Comparison of ENCODE assay signal across 20 cellular contexts in the genomic region with DNA sequence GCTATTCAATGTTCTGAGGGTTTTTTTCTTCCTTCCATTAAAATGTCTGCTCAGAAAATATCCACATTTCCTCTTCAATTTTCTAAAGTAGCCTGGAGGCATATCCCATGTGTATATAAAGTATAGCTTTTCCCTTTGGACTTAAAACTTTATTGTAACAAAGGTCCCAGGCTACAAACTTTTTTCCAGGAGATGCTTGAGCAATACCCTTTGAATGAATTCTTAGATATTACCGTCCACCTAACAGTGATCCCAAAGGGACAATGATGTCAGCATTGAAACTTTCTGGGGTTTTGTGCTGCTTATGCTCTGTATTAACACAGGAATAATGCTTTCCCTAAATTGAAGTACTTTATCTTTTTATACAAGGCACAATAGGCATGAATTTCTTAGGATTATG.
A peak's percentile ranks its signal among the peaks of the same experiment; 100 is the strongest.
DNase-seq lines count a peak whose midpoint lies in the region; ATAC-seq, FAIRE-seq and TF ChIP-seq lines count a peak whose summit lies in the region.
"Had no signal": no experiment of that assay in that cellular context is flagged by ENCODE, and none has a peak within 500 bp of the region (broad histone marks: within the 10 kb centered on the region; RNA-seq: fewer than 3 reads in every experiment).

No MANE protein-coding gene starts in this region.

- H2AFZ ChIP-seq in K562 (ENCODE audit: low read depth, low read length) = peak overlapping the region; percentile 82
- H2AFZ ChIP-seq: GM23248 had no signal

- POLR2A ChIA-PET in K562 (lab: Yijun Ruan, JAX) = no interaction called here

- in situ Hi-C loops in K562 (cut with MboI) = no loop called here

- no peaks in the 10 kb centered on the region for H3K9me3 ChIP-seq in K562 (replicated peaks; ENCODE audit: control insufficient read depth, insufficient read depth, low read depth, low read length)

- no peaks in the 10 kb centered on the region for H3K27me3 ChIP-seq in K562 (ENCODE audit: control insufficient read depth in 2 of 2, insufficient read depth in 2 of 2, low read length in 2 of 2)

- no peak overlapping the region for H3K4me2 ChIP-seq in K562 (ENCODE audit: insufficient read depth, low read length)

- no peaks in the 10 kb centered on the region for H4K20me1 ChIP-seq in K562 (replicated peaks; ENCODE audit: control insufficient read depth, insufficient read depth, low read length)

- no peaks in the 10 kb centered on the region for H3K9me3 Mint-ChIP-seq in nephron progenitor cell

- H3K27ac Mint-ChIP-seq in nephron progenitor cell = no peak overlapping the region
- H3K27ac Mint-ChIP-seq: CD4-positive, alpha-beta memory T cell had no signal

- DNase-seq in OCI-M1 (lab: John Stamatoyannopoulos, UW) (peak; percentile 54), K562 (ENCODE audit: extremely low read depth in 1 of 4, low spot score in 3 of 4) (no peak), skeletal muscle cell (ENCODE audit: low read depth) (peak; percentile 4), HTR-8/SVneo (ENCODE audit: insufficient read length, low spot score) (no peak), nephron progenitor cell (no peak), putamen (ENCODE audit: low spot score) (no peak)
- DNase-seq: C1 segment of cervical spinal cord; Calu3; CD4-positive, alpha-beta memory T cell; COR-L47; DMS53; DMS79 treated with DMSO at 0.1 percent for 48 hours; GF-D8; GM23248; H7 had no signal

- TF ChIP-seq CTCF in K562 (IDR thresholded peaks at IDR 0.05 in 2 of 3, conservative IDR thresholded peaks at IDR 0.05 in 1 of 3; ENCODE audit: insufficient read depth in 2 of 3, low read depth in 1 of 3, low read length in 3 of 3) = no peak
- no peak for TF ChIP-seq CTCF in nephron progenitor cell (IDR thresholded peaks at IDR 0.05)

- H3K4me1 Mint-ChIP-seq in nephron progenitor cell = no peaks in the 10 kb centered on the region
- H3K4me1 Mint-ChIP-seq: CD4-positive, alpha-beta memory T cell had no signal

- 71% methylated on average over 1 of the region's 1 CpG for WGBS in K562 (ENCODE audit: insufficient coverage, low coverage, missing lambda C conversion rate)

- no peak overlapping the region for H3K9ac ChIP-seq in K562 (ENCODE audit: insufficient read depth in 1 of 2, low read depth in 2 of 2, low read length in 2 of 2)
- H3K9ac ChIP-seq: GM23248 had no signal

- no peaks in the 10 kb centered on the region for H3K79me2 ChIP-seq in K562 (ENCODE audit: control insufficient read depth, insufficient read depth, low read length)

- BruUV-seq in K562 (replicated peaks; lab: Mats Ljungman, UMichigan) = no TSS peak

- TF ChIP-seq POLR2A in K562 (conservative IDR thresholded peaks at IDR 0.05) = no peak

- peak overlapping the region; percentile 22; the same call in 1 of the 3 replicates for H3K27ac ChIP-seq in K562 (ENCODE audit: extremely low read depth, low read depth, low read length)
- H3K27ac ChIP-seq: GM23248 had no signal

- FAIRE-seq in K562 (lab: Jason Lieb, UNC) = no peak
- FAIRE-seq in HTR-8/SVneo (lab: Jason Lieb, UNC) = no peak
- FAIRE-seq: GM12891, GM18507, H1 had no signal

- H3K27me3 Mint-ChIP-seq in nephron progenitor cell (ENCODE audit: low read depth, poor library complexity) = no peaks in the 10 kb centered on the region
- H3K27me3 Mint-ChIP-seq: CD4-positive, alpha-beta memory T cell had no signal

- no peak for TF ChIP-seq EP300 in K562 (IDR thresholded peaks at IDR 0.05; ENCODE audit: low read length)

- H3K4me3 Mint-ChIP-seq in nephron progenitor cell = no peak overlapping the region
- H3K4me3 Mint-ChIP-seq: CD4-positive, alpha-beta memory T cell had no signal

- no peak overlapping the region for H3K4me3 ChIP-seq in K562
- no peak overlapping the region for H3K4me3 ChIP-seq in skeletal muscle cell (ENCODE audit: low read depth, low read length)
- H3K4me3 ChIP-seq: GM23248 had no signal

- no peak for TF ChIP-seq RAD21 in K562 (CRISPR knock-in tag; conservative IDR thresholded peaks at IDR 0.05 in 1 of 2, IDR thresholded peaks at IDR 0.05 in 1 of 2)

- CTCF ChIA-PET in K562 (lab: Yijun Ruan, JAX; ENCODE audit: low intra/inter-chr PET ratio) = no interaction called here

- no peaks in the 10 kb centered on the region; a peak in 1 of 5 replicates for H3K4me1 ChIP-seq in K562 (replicated peaks in 1 of 2; ENCODE audit: control insufficient read depth in 2 of 2, insufficient read depth in 2 of 2, low read length in 2 of 2)

- no peaks in the 10 kb centered on the region for H3K9me1 ChIP-seq in K562 (ENCODE audit: control insufficient read depth, insufficient read depth, low read length)

- H3K36me3 ChIP-seq in K562 (ENCODE audit: control insufficient read depth, insufficient read depth, low read length) = no peaks in the 10 kb centered on the region

- intact Hi-C loops in K562 (cut with micrococcal nuclease) = no loop called here

- peak; percentile 48 for ATAC-seq in K562
- ATAC-seq in GM18867 (IDR thresholded peaks at IDR 0.05; ENCODE audit: unreplicated experiment) = no peak
- ATAC-seq: HCT116 had no signal

- H3K36me3 Mint-ChIP-seq in nephron progenitor cell (ENCODE audit: low read depth) = no peaks in the 10 kb centered on the region
- H3K36me3 Mint-ChIP-seq: CD4-positive, alpha-beta memory T cell had no signal

TF ChIP-seq in K562, 482 proteins besides CTCF, POLR2A, EP300 and RAD21:
- TF ChIP-seq, protein P1, sequence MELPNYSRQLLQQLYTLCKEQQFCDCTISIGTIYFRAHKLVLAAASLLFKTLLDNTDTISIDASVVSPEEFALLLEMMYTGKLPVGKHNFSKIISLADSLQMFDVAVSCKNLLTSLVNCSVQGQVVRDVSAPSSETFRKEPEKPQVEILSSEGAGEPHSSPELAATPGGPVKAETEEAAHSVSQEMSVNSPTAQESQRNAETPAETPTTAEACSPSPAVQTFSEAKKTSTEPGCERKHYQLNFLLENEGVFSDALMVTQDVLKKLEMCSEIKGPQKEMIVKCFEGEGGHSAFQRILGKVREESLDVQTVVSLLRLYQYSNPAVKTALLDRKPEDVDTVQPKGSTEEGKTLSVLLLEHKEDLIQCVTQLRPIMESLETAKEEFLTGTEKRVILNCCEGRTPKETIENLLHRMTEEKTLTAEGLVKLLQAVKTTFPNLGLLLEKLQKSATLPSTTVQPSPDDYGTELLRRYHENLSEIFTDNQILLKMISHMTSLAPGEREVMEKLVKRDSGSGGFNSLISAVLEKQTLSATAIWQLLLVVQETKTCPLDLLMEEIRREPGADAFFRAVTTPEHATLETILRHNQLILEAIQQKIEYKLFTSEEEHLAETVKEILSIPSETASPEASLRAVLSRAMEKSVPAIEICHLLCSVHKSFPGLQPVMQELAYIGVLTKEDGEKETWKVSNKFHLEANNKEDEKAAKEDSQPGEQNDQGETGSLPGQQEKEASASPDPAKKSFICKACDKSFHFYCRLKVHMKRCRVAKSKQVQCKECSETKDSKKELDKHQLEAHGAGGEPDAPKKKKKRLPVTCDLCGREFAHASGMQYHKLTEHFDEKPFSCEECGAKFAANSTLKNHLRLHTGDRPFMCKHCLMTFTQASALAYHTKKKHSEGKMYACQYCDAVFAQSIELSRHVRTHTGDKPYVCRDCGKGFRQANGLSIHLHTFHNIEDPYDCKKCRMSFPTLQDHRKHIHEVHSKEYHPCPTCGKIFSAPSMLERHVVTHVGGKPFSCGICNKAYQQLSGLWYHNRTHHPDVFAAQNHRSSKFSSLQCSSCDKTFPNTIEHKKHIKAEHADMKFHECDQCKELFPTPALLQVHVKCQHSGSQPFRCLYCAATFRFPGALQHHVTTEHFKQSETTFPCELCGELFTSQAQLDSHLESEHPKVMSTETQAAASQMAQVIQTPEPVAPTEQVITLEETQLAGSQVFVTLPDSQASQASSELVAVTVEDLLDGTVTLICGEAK (IDR thresholded peaks at IDR 0.05) = peak; percentile 74
- TF ChIP-seq, protein P1 (CRISPR knock-in tag; IDR thresholded peaks at IDR 0.05) = no peak
- no peak for TF ChIP-seq ZNF41 (CRISPR knock-in tag; conservative IDR thresholded peaks at IDR 0.05)
- no peak for TF ChIP-seq MAFG (tag; conservative IDR thresholded peaks at IDR 0.05)
- 0 out of 2 replicates have a peak, but pooled peaks have one; percentile 36 for TF ChIP-seq CEBPB (tag; IDR thresholded peaks at IDR 0.05)

Comparison
In these comparisons a context has a peak if more than half of its experiments do, and no peak if none do; other contexts are left out.
1. DNase-seq: peak in OCI-M1 (single experiment) and skeletal muscle cell (single experiment); none in K562 (0 of 4), HTR-8/SVneo (single experiment), nephron progenitor cell (single experiment) and putamen (single experiment).